ENCODE assay signal across 8 cellular contexts in the genomic region with DNA sequence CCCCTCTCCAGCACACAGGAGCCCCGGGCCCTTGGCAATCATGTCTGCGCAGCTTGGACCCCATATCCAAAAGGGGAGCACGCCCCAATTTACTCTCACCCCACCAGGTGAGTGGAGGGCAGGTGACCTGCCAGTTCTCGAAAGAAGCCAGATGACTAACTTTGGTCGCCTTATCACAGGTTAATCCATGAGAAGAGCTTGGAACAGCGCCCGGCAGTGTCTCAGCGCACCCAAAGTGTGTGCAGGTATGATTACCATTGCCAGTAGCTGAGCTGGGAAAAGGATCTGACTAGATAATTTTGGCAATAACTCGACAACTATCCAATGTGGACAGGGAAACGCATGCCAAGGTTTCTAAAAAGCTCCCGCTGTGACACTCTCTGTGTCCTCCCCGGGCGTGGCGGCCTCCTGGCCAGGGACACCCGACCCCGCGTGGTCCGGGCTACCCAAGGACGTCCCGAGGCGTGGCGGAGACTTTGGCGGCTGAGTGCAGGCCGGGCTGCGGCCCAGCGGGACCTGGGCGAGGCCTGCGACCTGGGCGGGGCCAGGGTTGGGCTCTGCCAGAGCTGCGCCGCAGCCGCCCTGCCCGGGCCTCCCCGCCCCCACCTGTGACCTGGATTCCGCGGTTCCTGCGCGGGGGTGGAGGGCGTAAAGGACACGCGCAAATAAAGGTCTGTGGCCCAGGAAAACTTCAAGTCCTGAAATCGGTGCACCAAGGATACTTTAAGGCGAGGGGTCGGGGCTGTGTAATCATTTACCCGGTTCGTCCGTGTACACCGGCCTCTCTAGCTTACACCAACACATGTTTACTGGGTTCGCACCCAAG.
DNase-seq lines count a peak whose midpoint lies in the region; ATAC-seq and TF ChIP-seq lines count a peak whose summit lies in the region.

No MANE protein-coding gene starts in this region.

- DNase-seq in ACHN = peak; percentile 71
- DNase-seq in RWPE2 (ENCODE audit: low spot score) = no peak
- no peak for DNase-seq in choroid plexus epithelial cell (ENCODE audit: low read depth)
- DNase-seq in left kidney (ENCODE audit: low read depth, low spot score) = peak; percentile 71
- DNase-seq in stimulated activated CD4-positive, alpha-beta T cell treated with anti-CD3 and anti-CD28 coated beads, Interleukin-4, amount 100 ng/mL, for 24 hours = peak; percentile 29

- no peaks in the 10 kb centered on the region for H3K27me3 ChIP-seq in RWPE2 (ENCODE audit: insufficient read depth, poor library complexity, severe bottlenecking)

- H3K36me3 ChIP-seq in RWPE2 (ENCODE audit: low read depth) = no peaks in the 10 kb centered on the region

- H3K4me3 ChIP-seq in RWPE2 (ENCODE audit: severe bottlenecking) (peak overlapping the region; percentile 30), choroid plexus epithelial cell (ENCODE audit: low read depth, low read length) (peak overlapping the region; percentile 57)

- no peak overlapping the region for H3K27ac ChIP-seq in RWPE2 (ENCODE audit: poor library complexity, severe bottlenecking)

- TF ChIP-seq CTCF in RWPE2 (IDR thresholded peaks at IDR 0.05; ENCODE audit: poor library complexity, severe bottlenecking) (no peak), choroid plexus epithelial cell (conservative IDR thresholded peaks at IDR 0.05; ENCODE audit: low read depth, low read length) (no peak)

- H3K9me3 ChIP-seq in RWPE2 (ENCODE audit: severe bottlenecking) = no peaks in the 10 kb centered on the region

- ATAC-seq in GM19467 (IDR thresholded peaks at IDR 0.05; ENCODE audit: unreplicated experiment) = peak; percentile 61
- peak; percentile 96 for ATAC-seq in RWPE2 (ENCODE audit: low read depth)
- no peak for ATAC-seq in HG03139 (IDR thresholded peaks at IDR 0.05; ENCODE audit: unreplicated experiment)
- ATAC-seq in GM19397 (IDR thresholded peaks at IDR 0.05; ENCODE audit: unreplicated experiment) = no peak

- in situ Hi-C loops in ACHN (cut with HindIII; ENCODE audit: low pct_ligation_motif_present, low pct_unique_long_range_greater_than_20kb, low sequenced_read_pairs) = no loop called here

- H3K4me1 ChIP-seq in RWPE2 (ENCODE audit: insufficient read depth, poor library complexity, severe bottlenecking) = no peaks in the 10 kb centered on the region

Comparison
In these comparisons a context has a peak if more than half of its experiments do, and no peak if none do; other contexts are left out.
1. DNase-seq: peak in ACHN (single experiment), left kidney (single experiment) and stimulated activated CD4-positive, alpha-beta T cell treated with anti-CD3 and anti-CD28 coated beads, Interleukin-4, amount 100 ng/mL, for 24 hours (single experiment); none in RWPE2 (single experiment) and choroid plexus epithelial cell (single experiment).
2. ATAC-seq: peak in GM19467 (single experiment) and RWPE2 (single experiment); none in HG03139 (single experiment) and GM19397 (single experiment).